In the genomic region with DNA sequence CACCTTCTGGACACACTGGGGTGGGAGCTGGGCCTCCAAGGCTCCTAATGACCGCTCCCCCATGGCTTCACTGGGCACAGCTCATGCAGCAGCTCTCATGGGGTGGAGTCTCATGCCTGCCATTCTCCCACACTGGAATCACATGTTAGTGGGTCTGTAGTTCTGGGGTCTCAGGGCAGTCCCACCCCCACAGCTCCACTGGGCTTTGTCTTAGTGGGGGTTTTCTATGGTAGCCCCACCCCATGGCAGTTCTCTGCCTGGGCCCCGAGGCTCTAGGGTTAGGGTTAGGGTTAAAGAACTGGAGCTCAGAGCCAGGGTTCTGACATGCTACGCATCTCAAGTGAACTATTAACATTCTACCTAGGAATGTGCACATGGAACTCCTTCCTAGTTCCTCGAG, we compare ENCODE assay signal across 29 cellular contexts.
"Had no signal": no experiment of that assay in that cellular context is flagged by ENCODE, and none has a peak within 500 bp of the region (broad histone marks: within the 10 kb centered on the region; RNA-seq: fewer than 3 reads in every experiment).

No MANE protein-coding gene starts in this region.

- H3K4me3 Mint-ChIP-seq: stimulated activated effector memory CD8-positive, alpha-beta T cell treated with anti-CD3 and anti-CD28 coated beads, Interleukin-12 subunit alpha, Interleukin-12 subunit beta, amount 100 ng/mL, for 72 hours; stimulated activated memory B cell treated with anti-CD40 and anti-IgM and Interleukin-4, amounts not matched to agents 10 μg/mL and 1 μg/mL and 100 μg/mL, for 72 hours; stimulated activated naive B cell treated with anti-CD40 and anti-IgM and Interleukin-4, amounts not matched to agents 10 μg/mL and 1 μg/mL and 100 μg/mL, for 72 hours; stimulated activated naive CD8-positive, alpha-beta T cell treated with anti-CD3 and anti-CD28 coated beads, Interleukin-15, amount 100 ng/mL, for 72 hours; stimulated activated naive CD8-positive, alpha-beta T cell treated with anti-CD3 and anti-CD28 coated beads, Interleukin-15, Interleukin-2, amounts not matched to agents 100 ng/mL and 50 ng/mL, for 24 hours; type B pancreatic cell had no signal

- H3K9me3 Mint-ChIP-seq: stimulated activated effector memory CD8-positive, alpha-beta T cell treated with anti-CD3 and anti-CD28 coated beads, Interleukin-12 subunit alpha, Interleukin-12 subunit beta, amount 100 ng/mL, for 72 hours; stimulated activated memory B cell treated with anti-CD40 and anti-IgM and Interleukin-4, amounts not matched to agents 10 μg/mL and 1 μg/mL and 100 μg/mL, for 72 hours; stimulated activated naive CD8-positive, alpha-beta T cell treated with anti-CD3 and anti-CD28 coated beads, Interleukin-15, Interleukin-2, amounts not matched to agents 100 ng/mL and 50 ng/mL, for 24 hours; type B pancreatic cell had no signal

- H3K36me3 Mint-ChIP-seq: stimulated activated effector memory CD8-positive, alpha-beta T cell treated with anti-CD3 and anti-CD28 coated beads, Interleukin-12 subunit alpha, Interleukin-12 subunit beta, amount 100 ng/mL, for 72 hours; stimulated activated memory B cell treated with anti-CD40 and anti-IgM and Interleukin-4, amounts not matched to agents 10 μg/mL and 1 μg/mL and 100 μg/mL, for 72 hours; type B pancreatic cell had no signal

- H3K4me3 ChIP-seq: stomach, suprapubic skin, testis, thoracic aorta, thyroid gland, tibial artery, tibial nerve, transverse colon, upper lobe of left lung, upper lobe of right lung, uterus, vagina had no signal

- H3K27ac Mint-ChIP-seq: stimulated activated effector memory CD8-positive, alpha-beta T cell treated with anti-CD3 and anti-CD28 coated beads, Interleukin-12 subunit alpha, Interleukin-12 subunit beta, amount 100 ng/mL, for 72 hours; stimulated activated memory B cell treated with anti-CD40 and anti-IgM and Interleukin-4, amounts not matched to agents 10 μg/mL and 1 μg/mL and 100 μg/mL, for 72 hours; stimulated activated naive B cell treated with anti-CD40 and anti-IgM and Interleukin-4, amounts not matched to agents 10 μg/mL and 1 μg/mL and 100 μg/mL, for 72 hours; stimulated activated naive CD8-positive, alpha-beta T cell treated with anti-CD3 and anti-CD28 coated beads, Interleukin-15, amount 100 ng/mL, for 72 hours; stimulated activated naive CD8-positive, alpha-beta T cell treated with anti-CD3 and anti-CD28 coated beads, Interleukin-15, Interleukin-2, amounts not matched to agents 100 ng/mL and 50 ng/mL, for 24 hours; type B pancreatic cell had no signal

- FAIRE-seq: urothelium cell line had no signal

- H3K27me3 Mint-ChIP-seq: stimulated activated memory B cell treated with anti-CD40 and anti-IgM and Interleukin-4, amounts not matched to agents 10 μg/mL and 1 μg/mL and 100 μg/mL, for 72 hours; stimulated activated naive B cell treated with anti-CD40 and anti-IgM and Interleukin-4, amounts not matched to agents 10 μg/mL and 1 μg/mL and 100 μg/mL, for 72 hours; stimulated activated naive CD8-positive, alpha-beta T cell treated with anti-CD3 and anti-CD28 coated beads, Interleukin-15, Interleukin-2, amounts not matched to agents 100 ng/mL and 50 ng/mL, for 24 hours had no signal

- H3K4me1 Mint-ChIP-seq: stimulated activated effector memory CD8-positive, alpha-beta T cell treated with anti-CD3 and anti-CD28 coated beads, Interleukin-12 subunit alpha, Interleukin-12 subunit beta, amount 100 ng/mL, for 72 hours; stimulated activated memory B cell treated with anti-CD40 and anti-IgM and Interleukin-4, amounts not matched to agents 10 μg/mL and 1 μg/mL and 100 μg/mL, for 72 hours; stimulated activated naive B cell treated with anti-CD40 and anti-IgM and Interleukin-4, amounts not matched to agents 10 μg/mL and 1 μg/mL and 100 μg/mL, for 72 hours; stimulated activated naive CD8-positive, alpha-beta T cell treated with anti-CD3 and anti-CD28 coated beads, Interleukin-15, amount 100 ng/mL, for 72 hours had no signal

- DNase-seq: stimulated activated CD4-positive, alpha-beta T cell treated with anti-CD3 and anti-CD28 coated beads, Interleukin-2, amount 100 ng/mL, for 48 hours; stimulated activated CD4-positive, alpha-beta T cell treated with anti-CD3 and anti-CD28 coated beads, Interleukin-4, amount 100 ng/mL, for 1 hour; stimulated activated CD4-positive, alpha-beta T cell treated with anti-CD3 and anti-CD28 coated beads, Interleukin-4, amount 100 ng/mL, for 24 hours; stimulated activated CD4-positive, alpha-beta T cell treated with anti-CD3 and anti-CD28 coated beads, Interleukin-4, amount 100 ng/mL, for 4 hours; stimulated activated CD8-positive, alpha-beta memory T cell treated with anti-CD3 and anti-CD28 coated beads, Interleukin-4, amount 100 ng/mL, for 48 hours; stimulated activated naive B cell treated with anti-CD40 and anti-IgM and Interleukin-4, amounts not matched to agents 10 μg/mL and 1 μg/mL and 100 μg/mL, for 72 hours; stimulated activated naive CD4-positive, alpha-beta T cell; stimulated activated naive CD4-positive, alpha-beta T cell treated with Interleukin-2 at 50 U/mL for 16 hours; stimulated activated naive CD8-positive, alpha-beta T cell treated with anti-CD3 and anti-CD28 coated beads, Interleukin-15, amount 100 ng/mL, for 72 hours; stimulated activated naive CD8-positive, alpha-beta T cell treated with anti-CD3 and anti-CD28 coated beads, Interleukin-15, Interleukin-2, amounts not matched to agents 100 U/mL and 50 U/mL, for 24 hours; stomach; substantia nigra; testis; thyroid gland; tibial artery; transverse colon; trophoblast cell; upper lobe of left lung; upper lobe of right lung; uterus had no signal

- H3K4me1 ChIP-seq: stomach, suprapubic skin, testis, thyroid gland, tibial artery, tibial nerve, transverse colon, upper lobe of left lung, upper lobe of right lung, uterus, vagina had no signal

- ATAC-seq: stimulated activated effector memory CD8-positive, alpha-beta T cell treated with anti-CD3 and anti-CD28 coated beads, Interleukin-12 subunit alpha, Interleukin-12 subunit beta, amount 100 ng/mL, for 72 hours; stimulated activated memory B cell treated with anti-CD40 and anti-IgM and Interleukin-4, amounts not matched to agents 10 μg/mL and 1 μg/mL and 100 μg/mL, for 72 hours; stimulated activated naive B cell treated with anti-CD40 and anti-IgM and Interleukin-4, amounts not matched to agents 10 μg/mL and 1 μg/mL and 100 μg/mL, for 72 hours; stimulated activated naive CD8-positive, alpha-beta T cell treated with anti-CD3 and anti-CD28 coated beads, Interleukin-15, amount 100 ng/mL, for 72 hours; stimulated activated naive CD8-positive, alpha-beta T cell treated with anti-CD3 and anti-CD28 coated beads, Interleukin-15, Interleukin-2, amounts not matched to agents 100 U/mL and 50 U/mL, for 24 hours; upper lobe of right lung had no signal

- H3K9me3 ChIP-seq: stomach, suprapubic skin, testis, thoracic aorta, thyroid gland, tibial artery, tibial nerve, transverse colon, upper lobe of left lung, upper lobe of right lung, uterus, vagina had no signal

- H3K27me3 ChIP-seq: stomach, suprapubic skin, testis, thyroid gland, tibial artery, tibial nerve, transverse colon, upper lobe of left lung, upper lobe of right lung, uterus, vagina had no signal

- H3K36me3 ChIP-seq: stomach, suprapubic skin, thoracic aorta, thyroid gland, tibial artery, tibial nerve, transverse colon, upper lobe of left lung, upper lobe of right lung, uterus, vagina had no signal

- H3K27ac ChIP-seq: stomach, suprapubic skin, testis, thoracic aorta, thyroid gland, tibial artery, tibial nerve, transverse colon, upper lobe of left lung, upper lobe of right lung, uterus, vagina had no signal
